ENCODE assay signal across 8 cellular contexts in the genomic region with DNA sequence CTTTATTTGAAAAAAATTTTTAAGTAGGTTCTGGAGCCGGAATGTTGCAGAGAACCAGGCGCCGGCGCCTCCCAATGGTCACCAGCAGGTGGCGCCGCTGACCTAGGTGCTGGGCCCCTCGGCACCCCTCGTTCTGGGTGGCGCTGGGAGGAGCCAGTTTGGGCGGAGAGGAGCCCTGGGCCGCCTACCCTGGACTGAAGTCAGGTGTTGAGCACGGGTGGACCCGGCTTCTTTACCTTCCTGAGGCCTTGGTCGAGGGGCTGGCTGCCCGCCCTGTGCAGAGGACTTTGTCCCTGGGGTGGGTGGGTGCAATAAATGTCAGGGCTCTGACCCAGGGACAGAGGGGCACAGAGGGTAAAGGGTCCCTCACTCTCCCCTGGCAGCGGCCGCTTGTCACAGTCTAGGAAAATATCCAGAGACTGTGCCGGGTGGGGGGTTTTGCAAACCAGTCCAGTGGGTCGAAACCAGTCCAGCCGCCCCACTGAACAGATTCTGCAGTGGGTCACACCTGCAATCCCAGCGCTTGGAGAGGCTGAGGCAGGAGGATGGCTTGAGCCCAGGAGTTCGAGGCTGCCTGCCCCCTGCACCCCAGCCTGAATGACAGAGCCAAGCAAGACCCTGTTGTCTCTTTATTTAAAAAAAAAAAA. TPM values are rescaled to one million over a fixed set of nuclear protein-coding genes. Genes with fewer than 3 reads are reported as not detected.
A peak's percentile ranks its signal among the peaks of the same experiment; 100 is the strongest.
DNase-seq lines count a peak whose midpoint lies in the region; ATAC-seq, FAIRE-seq and TF ChIP-seq lines count a peak whose summit lies in the region.

No MANE protein-coding gene starts in this region.

- H3K27ac ChIP-seq in OCI-LY7 (ENCODE audit: low read depth, low read length, poor library complexity, severe bottlenecking): no peak overlapping the region

- CTCF ChIA-PET in OCI-LY7 (lab: Charles Lee; ENCODE audit: unreplicated experiment): no interaction called here

- H3K36me3 ChIP-seq in OCI-LY7 (ENCODE audit: insufficient read depth, low read length): no peaks in the 10 kb centered on the region

- DNase-seq in DMS79 treated with DMSO at 0.1 percent for 48 hours (lab: John Stamatoyannopoulos, UW) (peak; percentile 18), DMS79 (lab: John Stamatoyannopoulos, UW) (no peak), HTR-8/SVneo (ENCODE audit: insufficient read length, low spot score) (peak; percentile 88), OCI-LY7 (ENCODE audit: low spot score) (peak; percentile 72), activated T-cell treated with anti-CD3 and anti-CD28 coated beads for 1 hour (ENCODE audit: low read depth) (peak; percentile 69)
- peak; percentile 55 to 86 (median 74) for DNase-seq in naive thymus-derived CD8-positive, alpha-beta T cell
- peak in 5 of 6 experiments; percentile 62 to 79 (median 65) for DNase-seq in stimulated activated naive CD4-positive, alpha-beta T cell (lab: John Stamatoyannopoulos, UW)

- no TSS peak for BruUV-seq in OCI-LY7 (replicated peaks; lab: Mats Ljungman, UMichigan)

- H3K27ac Mint-ChIP-seq in naive thymus-derived CD8-positive, alpha-beta T cell: no peak overlapping the region

- TF ChIP-seq CTCF in OCI-LY7 (conservative IDR thresholded peaks at IDR 0.05; ENCODE audit: low read length): peak; percentile 98

- H3K27me3 Mint-ChIP-seq in naive thymus-derived CD8-positive, alpha-beta T cell: no peaks in the 10 kb centered on the region

- H3K36me3 Mint-ChIP-seq in naive thymus-derived CD8-positive, alpha-beta T cell: no peaks in the 10 kb centered on the region

- H2AFZ ChIP-seq in OCI-LY7 (ENCODE audit: low read length): peak overlapping the region; percentile 17; the same call in 1 of the 2 replicates

- H3K4me3 ChIP-seq in OCI-LY7 (ENCODE audit: low read depth, low read length, poor library complexity, severe bottlenecking): no peak overlapping the region

- peaks cover 0 to 3% (median under 1%) of the 10 kb centered on the region in 4 donors for H3K4me1 Mint-ChIP-seq in naive thymus-derived CD8-positive, alpha-beta T cell

- peaks cover 7% of the 10 kb centered on the region for H3K4me1 ChIP-seq in OCI-LY7 (ENCODE audit: insufficient read depth, low read length, poor library complexity, severe bottlenecking)

- no peaks in the 10 kb centered on the region for H3K9me3 ChIP-seq in OCI-LY7 (ENCODE audit: low read length)

- H3K79me2 ChIP-seq in OCI-LY7 (ENCODE audit: insufficient read depth, low read depth, low read length): no peaks in the 10 kb centered on the region

- H3K9me3 Mint-ChIP-seq in naive thymus-derived CD8-positive, alpha-beta T cell: no peaks in the 10 kb centered on the region

- H4K20me1 ChIP-seq in OCI-LY7 (ENCODE audit: insufficient read depth, low read length): no peaks in the 10 kb centered on the region

- no peaks in the 10 kb centered on the region for H3K9me2 ChIP-seq in OCI-LY7 (ENCODE audit: insufficient read depth, low read length)

- intact Hi-C loops in OCI-LY7 (cut with micrococcal nuclease; ENCODE audit: unreplicated experiment): loop anchor here (1.0 to 2.0 kb wide), 2 partner anchors 145 to 311 kb away; no protein-coding TSS in a partner anchor

- POLR2A ChIA-PET in OCI-LY7 (lab: Charles Lee): no interaction called here
- POLR2A ChIA-PET in naive thymus-derived CD8-positive, alpha-beta T cell (lab: Charles Lee): no interaction called here

- peak; percentile 87 for FAIRE-seq in HTR-8/SVneo (lab: Jason Lieb, UNC)

- peak overlapping the region; percentile 19; the same call in 1 of the 2 replicates for H3K4me2 ChIP-seq in OCI-LY7 (ENCODE audit: low read length)

- peak; percentile 89 for ATAC-seq in esophagus mucosa
- peak; percentile 84 to 99 for ATAC-seq in naive thymus-derived CD8-positive, alpha-beta T cell

- H3K4me3 Mint-ChIP-seq in naive thymus-derived CD8-positive, alpha-beta T cell: no peak overlapping the region

RNA-seq across cellular contexts. Expression of gene TNFRSF13B, which starts 30.1 kb away (rescaled TPM):
- 15.5 and 19.3 TPM in 2 replicates for total RNA-seq in OCI-LY7 (2014; rRNA removed; shearing (Covaris generic))
- 5.7 and 7.5 TPM in 2 replicates for total RNA-seq in OCI-LY7 (2022)
- 0.28 TPM for total RNA-seq in esophagus mucosa
- total RNA-seq in naive thymus-derived CD8-positive, alpha-beta T cell: 1 to 10 TPM; 1.3 to 1.5 TPM
- not detected for polyA plus RNA-seq in naive thymus-derived CD8-positive, alpha-beta T cell

RNA-seq across cellular contexts. Expression of gene MPRIP, which starts 40.3 kb away (rescaled TPM):
- total RNA-seq in OCI-LY7 (2014; rRNA removed; shearing (Covaris generic)): 73.3 and 78.9 TPM in 2 replicates
- 109 and 118 TPM in 2 replicates for total RNA-seq in OCI-LY7 (2022)
- total RNA-seq in esophagus mucosa: 132 TPM
- 100 to 1,000 TPM; 219 to 234 TPM for total RNA-seq in naive thymus-derived CD8-positive, alpha-beta T cell
- 10 to 100 TPM; 16.9 to 28.3 (median 26.4) TPM for polyA plus RNA-seq in naive thymus-derived CD8-positive, alpha-beta T cell
